ENCODE assay signal across 32 cellular contexts in genomic region chr11:129377739-129378138, GRCh38. TPM values are rescaled to one million over a fixed set of nuclear protein-coding genes. Genes with fewer than 3 reads are reported as not detected.
DNase-seq lines count a peak whose midpoint lies in the region; ATAC-seq, FAIRE-seq and TF ChIP-seq lines count a peak whose summit lies in the region.
"Had no signal": no experiment of that assay in that cellular context is flagged by ENCODE, and none has a peak within 500 bp of the region (broad histone marks: within the 10 kb centered on the region; RNA-seq: fewer than 3 reads in every experiment).

No MANE protein-coding gene starts in this region.

- peak overlapping the region; percentile 18 for H3K4me3 ChIP-seq in bronchial epithelial cell (ENCODE audit: low read depth, low read length)
- H3K4me3 ChIP-seq in mucosa of descending colon, result no peak overlapping the region
- H3K4me3 ChIP-seq in vagina, result peak overlapping the region in 1 of 2 donors; percentile 50
- H3K4me3 ChIP-seq: testis had no signal

- no peak for TF ChIP-seq POLR2A in vagina (IDR thresholded peaks at IDR 0.05)

- intact Hi-C loops in mucosa of descending colon (cut with DNase I, micrococcal nuclease) (no loop called here), vagina (cut with DNase I) (no loop called here)

- FAIRE-seq in bronchial epithelial cell (lab: Jason Lieb, UNC), result no peak
- FAIRE-seq: endometrium, GM18507, HTR-8/SVneo, TTC549 had no signal

- H3K27ac ChIP-seq in vagina, result peak overlapping the region; percentile 52
- H3K27ac ChIP-seq: 22Rv1, testis had no signal

- H3K9me3 ChIP-seq in mucosa of descending colon, result no peaks in the 10 kb centered on the region
- no peaks in the 10 kb centered on the region for H3K9me3 ChIP-seq in vagina
- H3K9me3 ChIP-seq: testis had no signal

- DNase-seq in DMS79 treated with DMSO at 0.1 percent for 48 hours (lab: John Stamatoyannopoulos, UW) (peak; percentile 26), DMS79 (lab: John Stamatoyannopoulos, UW) (no peak), bronchial epithelial cell (ENCODE audit: low read depth) (peak; percentile 59), mucosa of descending colon (peak in 1 of 3 donors; percentile 19), vagina (ENCODE audit: extremely low spot score in 2 of 2) (no peak)
- DNase-seq: activated CD4-positive, alpha-beta T cell treated with anti-CD3 and anti-CD28 coated beads for 1 hour; activated CD8-positive, alpha-beta memory T cell treated with anti-CD3 and anti-CD28 coated beads for 24 hours; activated naive CD4-positive, alpha-beta T cell treated with Interleukin-2 at 50 U/mL for 16 hours; activated T-cell treated with anti-CD3 and anti-CD28 coated beads, Interleukin-2, amount 50 U/mL, for 24 hours; AML-193; CD8-positive, alpha-beta T cell; DMS153; GDM1; KBM-7; kidney glomerular epithelial cell; naive B cell; NCI-H510A treated with DMSO at 0.1 percent for 48 hours; NK-92 treated with Interleukin-12 subunit alpha and Interleukin-12 subunit beta, amount 100 ng/mL, for 24 hours; occipital lobe; stimulated activated CD4-positive, alpha-beta T cell treated with anti-CD3 and anti-CD28 coated beads, Interleukin-2, amount 100 ng/mL, for 48 hours; stimulated activated naive B cell treated with anti-CD40 and anti-IgM and Interleukin-4, amounts not matched to agents 10 μg/mL and 1 μg/mL and 100 μg/mL, for 72 hours; testis had no signal

- H3K27me3 ChIP-seq in bronchial epithelial cell (ENCODE audit: control insufficient read depth, insufficient read depth, low read length) (peaks cover 10% of the 10 kb centered on the region), vagina (no peaks in the 10 kb centered on the region)
- H3K27me3 ChIP-seq: testis had no signal

- TF ChIP-seq CTCF in bronchial epithelial cell (IDR thresholded peaks at IDR 0.05; ENCODE audit: insufficient read depth, low read length, severe bottlenecking), result no peak
- TF ChIP-seq CTCF in mucosa of descending colon (IDR thresholded peaks at IDR 0.05), result no peak
- no peak for TF ChIP-seq CTCF in vagina (IDR thresholded peaks at IDR 0.05)

- ATAC-seq in mucosa of descending colon (peak; percentile 56), GM21737 (IDR thresholded peaks at IDR 0.05; ENCODE audit: unreplicated experiment) (no peak), HG03097 (IDR thresholded peaks at IDR 0.05; ENCODE audit: low FRiP score, unreplicated experiment) (no peak), GM18868 (IDR thresholded peaks at IDR 0.05; ENCODE audit: unreplicated experiment) (no peak)
- ATAC-seq: CD8-positive, alpha-beta T cell; stimulated activated naive B cell treated with anti-CD40 and anti-IgM and Interleukin-4, amounts not matched to agents 10 μg/mL and 1 μg/mL and 100 μg/mL, for 72 hours had no signal

- H3K4me1 ChIP-seq in mucosa of descending colon (ENCODE audit: low read depth) (peaks cover 7% of the 10 kb centered on the region), vagina (peaks cover 29% of the 10 kb centered on the region)

- H3K36me3 ChIP-seq in bronchial epithelial cell (ENCODE audit: control insufficient read depth, insufficient read depth, low read length) (no peaks in the 10 kb centered on the region), mucosa of descending colon (ENCODE audit: low read depth) (no peaks in the 10 kb centered on the region), vagina (no peaks in the 10 kb centered on the region)

RNA-seq across cellular contexts. Expression of gene BARX2, which starts 2.1 kb away (rescaled TPM):
- 2.9 and 8.1 TPM in 2 replicates for total RNA-seq in bronchial epithelial cell
- total RNA-seq in mucosa of descending colon, result 10 to 100 TPM; 10.8 to 25.6 (median 24.6) TPM
- total RNA-seq in vagina, result 25.3 TPM
- total RNA-seq: cardiac septum; CD8-positive, alpha-beta T cell; SK-MEL-5 had no signal

Comparison
In these comparisons a context has a peak if more than half of its experiments do, and no peak if none do; other contexts are left out.
1. DNase-seq: peak in DMS79 treated with DMSO at 0.1 percent for 48 hours (single experiment) and bronchial epithelial cell (single experiment); none in DMS79 (single experiment) and vagina (0 of 2).